In genomic region chr1:43841511-43841910, GRCh38 we compare ENCODE assay signal across 28 cellular contexts.
"Had no signal": no experiment of that assay in that cellular context is flagged by ENCODE, and none has a peak within 500 bp of the region (broad histone marks: within the 10 kb centered on the region; RNA-seq: fewer than 3 reads in every experiment).

No MANE protein-coding gene starts in this region.

- H3K4me3 Mint-ChIP-seq: activated CD8-positive, alpha-beta T cell treated with anti-CD3 and anti-CD28 coated beads for 36 hours; activated T-cell treated with anti-CD3 and anti-CD28 coated beads, Interleukin-2, amount 50 U/mL, for 4 hours; immature natural killer cell; natural killer cell treated with Interleukin-12 subunit alpha and Interleukin-12 subunit beta and Interleukin-15 and Interleukin-18, amount 100 ng/mL, for 72 hours; stimulated activated naive B cell treated with anti-CD40 and anti-IgM and Interleukin-4, amounts not matched to agents 10 μg/mL and 1 μg/mL and 100 μg/mL, for 72 hours; T-helper 17 cell had no signal

- H3K27me3 ChIP-seq: body of pancreas, esophagus squamous epithelium, heart right ventricle, right atrium auricular region, suprapubic skin, tibial nerve had no signal

- H3K4me1 ChIP-seq: body of pancreas had no signal

- H3K27ac ChIP-seq: body of pancreas, epithelial cell of prostate, esophagus squamous epithelium, heart right ventricle, lower lobe of right lung, right atrium auricular region, suprapubic skin, tibial nerve, WERI-Rb-1 had no signal

- H3K4me3 ChIP-seq: body of pancreas, esophagus squamous epithelium, heart right ventricle, lower lobe of right lung, right atrium auricular region, suprapubic skin, tibial nerve had no signal

- DNase-seq: activated CD4-positive, alpha-beta T cell treated with anti-CD3 and anti-CD28 coated beads, Interleukin-2, amount 50 U/mL, for 1 hour; activated CD4-positive, CD25-positive, alpha-beta regulatory T cell treated with anti-CD3 and anti-CD28 coated beads, Interleukin-2, amount 50 U/mL, for 72 hours; activated CD8-positive, alpha-beta T cell treated with anti-CD3 and anti-CD28 coated beads for 36 hours; activated T-cell treated with anti-CD3 and anti-CD28 coated beads, Interleukin-2, amount 50 U/mL, for 4 hours; body of pancreas; effector CD8-positive, alpha-beta T cell; esophagus squamous epithelium; foreskin melanocyte; heart right ventricle; immature natural killer cell; kidney; lower lobe of right lung; mesenchymal stem cell; stimulated activated CD4-positive, alpha-beta T cell treated with anti-CD3 and anti-CD28 coated beads, Interleukin-15, amount 100 ng/mL, for 24 hours; stimulated activated CD4-positive, alpha-beta T cell treated with anti-CD3 and anti-CD28 coated beads, Interleukin-2, amount 100 ng/mL, for 24 hours; stimulated activated naive B cell treated with anti-CD40 and anti-IgM and Interleukin-4, amounts not matched to agents 10 μg/mL and 1 μg/mL and 100 μg/mL, for 72 hours; T-helper 17 cell; T1000; WERI-Rb-1 had no signal

- H3K27ac Mint-ChIP-seq: activated CD8-positive, alpha-beta T cell treated with anti-CD3 and anti-CD28 coated beads for 36 hours; activated naive CD4-positive, alpha-beta T cell treated with anti-CD3 and anti-CD28 coated beads, Interleukin-2, amount 50 U/mL, for 72 hours; activated T-helper 2 cell treated with anti-CD3 and anti-CD28 coated beads, Interferon-gamma antibody, Interleukin-2, Interleukin-4, amounts not matched to agents 10 μg/mL and 5 μg/mL and 100 μg/mL, durations not matched to agents 14 hours and 24 hours and 36 hours; natural killer cell treated with Interleukin-12 subunit alpha and Interleukin-12 subunit beta and Interleukin-15 and Interleukin-18, amount 100 ng/mL, for 72 hours; stimulated activated naive B cell treated with anti-CD40 and anti-IgM and Interleukin-4, amounts not matched to agents 10 μg/mL and 1 μg/mL and 100 μg/mL, for 72 hours; T-helper 17 cell had no signal

- H3K27me3 Mint-ChIP-seq: activated CD8-positive, alpha-beta T cell treated with anti-CD3 and anti-CD28 coated beads for 36 hours; natural killer cell treated with Interleukin-12 subunit alpha and Interleukin-12 subunit beta and Interleukin-15 and Interleukin-18, amount 100 ng/mL, for 72 hours; stimulated activated naive B cell treated with anti-CD40 and anti-IgM and Interleukin-4, amounts not matched to agents 10 μg/mL and 1 μg/mL and 100 μg/mL, for 72 hours; T-helper 17 cell had no signal

- H3K9me3 Mint-ChIP-seq: activated CD8-positive, alpha-beta T cell treated with anti-CD3 and anti-CD28 coated beads for 36 hours; immature natural killer cell; natural killer cell treated with Interleukin-12 subunit alpha and Interleukin-12 subunit beta and Interleukin-15 and Interleukin-18, amount 100 ng/mL, for 72 hours had no signal

- FAIRE-seq: colon, endometrium, kidney had no signal

- ATAC-seq: activated CD8-positive, alpha-beta T cell treated with anti-CD3 and anti-CD28 coated beads for 36 hours; activated naive CD4-positive, alpha-beta T cell treated with anti-CD3 and anti-CD28 coated beads, Interleukin-2, amount 50 U/mL, for 72 hours; activated T-cell treated with anti-CD3 and anti-CD28 coated beads, Interleukin-2, amount 50 U/mL, for 4 hours; body of pancreas; heart right ventricle; lower lobe of right lung; natural killer cell treated with Interleukin-12 subunit alpha and Interleukin-12 subunit beta and Interleukin-15 and Interleukin-18, amount 100 ng/mL, for 72 hours; stimulated activated naive B cell treated with anti-CD40 and anti-IgM and Interleukin-4, amounts not matched to agents 10 μg/mL and 1 μg/mL and 100 μg/mL, for 72 hours; T-helper 17 cell had no signal

- H3K36me3 ChIP-seq: lower lobe of right lung, WERI-Rb-1 had no signal

- H3K9me3 ChIP-seq: body of pancreas, esophagus squamous epithelium, lower lobe of right lung, right atrium auricular region, suprapubic skin had no signal
